ENCODE assay signal across 8 cellular contexts in the genomic region with DNA sequence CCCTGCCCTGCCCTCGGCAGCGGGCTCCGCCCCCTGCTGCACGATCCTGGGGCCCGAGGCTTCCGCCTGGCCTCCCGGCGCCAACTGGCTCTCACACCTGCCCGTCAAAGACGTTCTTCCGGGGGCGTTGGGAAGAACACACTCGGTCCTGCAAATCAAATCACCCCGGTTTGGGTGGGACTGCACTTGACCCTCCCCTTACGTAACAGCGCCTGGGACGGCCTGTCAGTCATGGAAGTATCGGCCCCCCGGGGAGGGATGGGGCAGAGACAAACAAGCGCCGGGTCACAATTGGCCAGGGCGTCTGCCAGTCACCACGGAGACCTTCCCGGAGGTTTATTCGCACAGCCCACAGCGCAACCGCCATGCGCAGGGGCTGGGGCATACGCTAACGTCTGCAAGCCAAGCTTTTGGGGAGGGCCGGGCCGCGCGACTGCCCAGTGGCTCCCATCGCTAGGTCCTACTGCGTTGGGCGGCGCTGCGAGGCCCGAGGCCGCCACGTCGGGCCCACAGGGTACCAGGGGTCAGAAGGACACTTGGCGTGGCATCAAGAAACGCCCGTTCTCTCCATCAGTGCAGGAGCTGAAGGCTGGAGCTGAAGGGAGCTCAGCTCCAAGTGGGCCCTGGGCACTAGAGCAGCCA. TPM values are rescaled to one million over a fixed set of nuclear protein-coding genes. Genes with fewer than 3 reads are reported as not detected.
DNase-seq lines count a peak whose midpoint lies in the region; ATAC-seq and TF ChIP-seq lines count a peak whose summit lies in the region.

No MANE protein-coding gene starts in this region.

- H3K9me3 ChIP-seq in T-helper 17 cell (ENCODE audit: control insufficient read depth, low read length, poor library complexity, severe bottlenecking) (no peaks in the 10 kb centered on the region), left ventricle myocardium inferior (replicated peaks) (no peaks in the 10 kb centered on the region)

- peak overlapping the region; percentile 90 for H3K4me3 ChIP-seq in left ventricle myocardium inferior

- peak overlapping the region; percentile 97 for H3K27ac Mint-ChIP-seq in T-helper 17 cell
- peak overlapping the region; percentile 97 for H3K27ac Mint-ChIP-seq in progenitor cell of endocrine pancreas

- peaks cover 44% of the 10 kb centered on the region for H3K4me1 Mint-ChIP-seq in T-helper 17 cell
- peaks cover 24% of the 10 kb centered on the region for H3K4me1 Mint-ChIP-seq in progenitor cell of endocrine pancreas (ENCODE audit: low read depth)

- intact Hi-C loops in left ventricle myocardium inferior (cut with micrococcal nuclease) = no loop called here

- no peaks in the 10 kb centered on the region for H3K9me3 Mint-ChIP-seq in progenitor cell of endocrine pancreas (ENCODE audit: low read depth)

- TF ChIP-seq CTCF in left ventricle myocardium inferior (IDR thresholded peaks at IDR 0.05; ENCODE audit: borderline replicate concordance) (no peak), progenitor cell of endocrine pancreas (IDR thresholded peaks at IDR 0.05; ENCODE audit: unreplicated experiment) (no peak)

- peaks cover 53% of the 10 kb centered on the region for H3K4me1 ChIP-seq in left ventricle myocardium inferior

- peak overlapping the region; percentile 93 for H3K27ac ChIP-seq in angular gyrus (ENCODE audit: low read depth, low read length)
- H3K27ac ChIP-seq in left ventricle myocardium inferior (replicated peaks) = peak overlapping the region; percentile 98

- peak; percentile 97 for DNase-seq in NCI-H1694 treated with DMSO at 0.1 percent for 48 hours (lab: John Stamatoyannopoulos, UW)
- peak; percentile 98 to 99 (median 98) for DNase-seq in T-helper 17 cell
- peak; percentile 100 for DNase-seq in left ventricle myocardium inferior
- peak; percentile 100 for DNase-seq in progenitor cell of endocrine pancreas (ENCODE audit: low spot score, unreplicated experiment)
- peak; percentile 100 for DNase-seq in ureter (ENCODE audit: low spot score)

- H3K4me3 Mint-ChIP-seq in T-helper 17 cell (peak overlapping the region; percentile 96), progenitor cell of endocrine pancreas (ENCODE audit: low read depth) (peak overlapping the region; percentile 87)

- H3K27me3 Mint-ChIP-seq in T-helper 17 cell = no peaks in the 10 kb centered on the region
- H3K27me3 Mint-ChIP-seq in progenitor cell of endocrine pancreas = no peaks in the 10 kb centered on the region

- H3K27me3 ChIP-seq in left ventricle myocardium inferior (ENCODE audit: low read depth) = no peaks in the 10 kb centered on the region

- ATAC-seq in GM18499 (IDR thresholded peaks at IDR 0.05; ENCODE audit: insufficient read depth, unreplicated experiment) (peak; percentile 94), HG02938 (IDR thresholded peaks at IDR 0.05; ENCODE audit: unreplicated experiment) (peak; percentile 96), T-helper 17 cell (peak; percentile 91)

- H3K36me3 ChIP-seq in left ventricle myocardium inferior = peaks cover 13% of the 10 kb centered on the region

- peaks cover 2% of the 10 kb centered on the region for H3K36me3 Mint-ChIP-seq in T-helper 17 cell (ENCODE audit: low read depth)
- H3K36me3 Mint-ChIP-seq in progenitor cell of endocrine pancreas (ENCODE audit: insufficient read depth) = peaks cover 3% of the 10 kb centered on the region

RNA-seq across cellular contexts. Expression of a gene that starts 0.4 kb away (rescaled TPM):
- total RNA-seq in T-helper 17 cell (10 to 100 TPM; 28.5 to 32.4 TPM), left ventricle myocardium inferior (95.0 TPM), progenitor cell of endocrine pancreas (36.5 and 43.2 TPM in 2 replicates), ureter (59.6 TPM)

Comparison
In these comparisons a context has a peak if more than half of its experiments do, and no peak if none do; other contexts are left out.
1. Peak in every context shown above with its lines: DNase-seq, ATAC-seq, H3K4me3 ChIP-seq and H3K27ac ChIP-seq.